In genomic region chr17:49646391-49647255, GRCh38 we compare ENCODE assay signal across 7 cellular contexts. TPM values are rescaled to one million over a fixed set of nuclear protein-coding genes. Genes with fewer than 3 reads are reported as not detected.
DNase-seq lines count a peak whose midpoint lies in the region; ATAC-seq, FAIRE-seq and TF ChIP-seq lines count a peak whose summit lies in the region.

No MANE protein-coding gene starts in this region.

- H3K27ac ChIP-seq in GM12878 (ENCODE audit: control insufficient read depth, insufficient read depth), result peak overlapping the region; percentile 79
- H3K27ac ChIP-seq in mesendoderm (ENCODE audit: low read depth, low read length), result no peak overlapping the region
- peak overlapping the region; percentile 26 to 52 for H3K27ac ChIP-seq in testis

- no peak overlapping the region for H2BK15ac ChIP-seq in mesendoderm (replicated peaks; ENCODE audit: low read depth)

- H2AK5ac ChIP-seq in mesendoderm (ENCODE audit: low read length), result no peak overlapping the region

- peaks cover 27% of the 10 kb centered on the region for H3K4me1 ChIP-seq in GM12878 (ENCODE audit: control insufficient read depth, insufficient read depth, low read length)
- H3K4me1 ChIP-seq in mesendoderm (ENCODE audit: control insufficient read depth, low read depth, low read length), result no peaks in the 10 kb centered on the region
- H3K4me1 ChIP-seq in testis, result no peaks in the 10 kb centered on the region

- POLR2A ChIA-PET in GM12878 (lab: Charles Lee), result interaction anchor here (0.6 to 1.8 kb wide), 11 partner anchors 9 to 272 kb away, joined by 3 to 7 read pairs (median 4); no protein-coding TSS in a partner anchor

- intact Hi-C loops in GM12878 (cut with micrococcal nuclease; ENCODE audit: unreplicated experiment), result no loop called here
- intact Hi-C loops in testis (cut with DNase I; ENCODE audit: low total_unique reads), result no loop called here

- H4K20me1 ChIP-seq in GM12878 (ENCODE audit: control insufficient read depth, insufficient read depth), result no peaks in the 10 kb centered on the region

- peak; percentile 65 for FAIRE-seq in GM12878 (lab: Jason Lieb, UNC)

- no peak overlapping the region for H4K5ac ChIP-seq in mesendoderm (ENCODE audit: low read length)

- H2BK120ac ChIP-seq in mesendoderm (ENCODE audit: low read depth, low read length), result no peak overlapping the region

- H3K4ac ChIP-seq in mesendoderm (ENCODE audit: low read depth, low read length), result no peak overlapping the region

- CTCF ChIA-PET in GM12878 (lab: Yijun Ruan, JAX), result interaction anchor here (0.6 to 2.4 kb wide), 13 partner anchors 8 to 675 kb away, joined by 3 to 9 read pairs (median 5); partner anchors contain the start of genes ITGA3 and NXPH3

- H2BK5ac ChIP-seq in mesendoderm (ENCODE audit: low read length), result no peak overlapping the region

- RAD21 ChIA-PET in GM12878 (lab: Charles Lee; ENCODE audit: unreplicated experiment), result interaction anchor here (0.7 to 1.6 kb wide), 12 partner anchors 13 to 49 kb away, joined by 3 to 7 read pairs (median 3); no protein-coding TSS in a partner anchor

- TF ChIP-seq CTCF in GM12878 (IDR thresholded peaks at IDR 0.05 in 2 of 3, conservative IDR thresholded peaks at IDR 0.05 in 1 of 3; ENCODE audit: control insufficient read depth in 2 of 3, extremely low read depth in 1 of 3, insufficient read depth in 1 of 3, low read depth in 3 of 3, low read length in 3 of 3) (no peak), testis (IDR thresholded peaks at IDR 0.05) (no peak)

- peaks cover 53% of the 10 kb centered on the region for H3K79me2 ChIP-seq in GM12878 (ENCODE audit: control insufficient read depth, insufficient read depth, low read length)
- no peaks in the 10 kb centered on the region for H3K79me2 ChIP-seq in mesendoderm (ENCODE audit: control insufficient read depth, insufficient read depth, low read length)

- peak overlapping the region; percentile 97 for H3K4me2 ChIP-seq in GM12878 (ENCODE audit: control insufficient read depth, insufficient read depth)
- H3K4me2 ChIP-seq in mesendoderm (ENCODE audit: low read length), result no peak overlapping the region

- H3K18ac ChIP-seq in mesendoderm (ENCODE audit: low read length), result no peak overlapping the region

- H3K79me1 ChIP-seq in mesendoderm (ENCODE audit: low read length), result no peaks in the 10 kb centered on the region

- peak overlapping the region; percentile 23; the same call in 1 of the 2 replicates for H2AFZ ChIP-seq in GM12878 (ENCODE audit: control insufficient read depth, low read depth, low read length)

- no peak for TF ChIP-seq EP300 in GM12878 (IDR thresholded peaks at IDR 0.05; ENCODE audit: borderline replicate concordance in 1 of 2, control insufficient read depth in 1 of 2, low read depth in 2 of 2, low read length in 2 of 2)

- BruUV-seq in GM12878 (replicated peaks; lab: Mats Ljungman, UMichigan), result no TSS peak

- H3K9me3 ChIP-seq in MG63, result no peaks in the 10 kb centered on the region
- H3K9me3 ChIP-seq in GM12878 (replicated peaks; ENCODE audit: control insufficient read depth, insufficient read depth, low read length), result no peaks in the 10 kb centered on the region
- H3K9me3 ChIP-seq in testis, result no peaks in the 10 kb centered on the region

- in situ Hi-C loops in GM12878 (cut with MboI), result no loop called here

- no peak overlapping the region for H4K8ac ChIP-seq in mesendoderm (ENCODE audit: low read depth, low read length)

- no peak overlapping the region for H3K23ac ChIP-seq in mesendoderm (ENCODE audit: low read length)

- peak; percentile 84 for DNase-seq in MG63
- DNase-seq in GM12878 (ENCODE audit: low read depth, low spot score), result peak; percentile 45
- DNase-seq in mesendoderm, result peak; percentile 45
- DNase-seq in testis, result no peak

- 60% methylated on average over 7 of the region's 10 CpGs for WGBS in GM12878 (ENCODE audit: insufficient coverage, insufficient replicate concordance, low lambda C conversion rate, missing lambda C conversion rate)
- WGBS in mesendoderm (ENCODE audit: extremely low coverage, insufficient coverage, low lambda C conversion rate), result no CpG with 5 or more reads among the region's 10 CpGs
- WGBS in testis, 2 donors, result 63 to 73% methylated on average over 10 of the region's 10 CpGs

- H3K9ac ChIP-seq in GM12878 (ENCODE audit: control insufficient read depth, insufficient read depth, low read length), result no peak overlapping the region; the same call in 1 of the 2 replicates
- no peak overlapping the region for H3K9ac ChIP-seq in mesendoderm (ENCODE audit: low read length)

- H3K4me3 ChIP-seq in MG63, result peak overlapping the region; percentile 6
- 0 out of 2 replicates have a peak overlapping the region, but pooled peaks have one; percentile 6 for H3K4me3 ChIP-seq in GM12878
- no peak overlapping the region for H3K4me3 ChIP-seq in mesendoderm (ENCODE audit: low read length)
- H3K4me3 ChIP-seq in testis, result no peak overlapping the region

- H3K56ac ChIP-seq in mesendoderm (ENCODE audit: low read length), result no peak overlapping the region

- SMC1A ChIA-PET in GM12878 (lab: Charles Lee; ENCODE audit: uncharacterized antibody, unreplicated experiment), result interaction anchor here (0.7 to 5.2 kb wide), 18 partner anchors 9 to 118 kb away, joined by 3 to 53 read pairs (median 4); no protein-coding TSS in a partner anchor

- H3K36me3 ChIP-seq in MG63, result no peaks in the 10 kb centered on the region
- no peaks in the 10 kb centered on the region for H3K36me3 ChIP-seq in GM12878 (ENCODE audit: control insufficient read depth in 2 of 2, insufficient read depth in 2 of 2, low read length in 1 of 2)
- H3K36me3 ChIP-seq in mesendoderm (ENCODE audit: control insufficient read depth, insufficient read depth, low read length), result no peaks in the 10 kb centered on the region
- no peaks in the 10 kb centered on the region for H3K36me3 ChIP-seq in testis (ENCODE audit: low read depth, missing control alignments)

- TF ChIP-seq POLR2A in GM12878 (IDR thresholded peaks at IDR 0.05; ENCODE audit: low read depth, low read length), result no peak
- TF ChIP-seq POLR2A in testis (IDR thresholded peaks at IDR 0.05), result no peak

- no peaks in the 10 kb centered on the region for H3K27me3 ChIP-seq in MG63
- H3K27me3 ChIP-seq in GM12878 (replicated peaks in 1 of 2; ENCODE audit: control insufficient read depth in 2 of 2, insufficient read depth in 2 of 2, low read length in 1 of 2), result no peaks in the 10 kb centered on the region
- H3K27me3 ChIP-seq in mesendoderm (ENCODE audit: insufficient read depth, low read length, poor library complexity), result no peaks in the 10 kb centered on the region
- H3K27me3 ChIP-seq in testis, result no peaks in the 10 kb centered on the region

- ATAC-seq in GM19463 (IDR thresholded peaks at IDR 0.05; ENCODE audit: unreplicated experiment) (peak; percentile 63), GM12878 (peak; percentile 95), HG02981 (IDR thresholded peaks at IDR 0.05; ENCODE audit: unreplicated experiment) (no peak), HG03159 (IDR thresholded peaks at IDR 0.05; ENCODE audit: unreplicated experiment) (no peak)

- TF ChIP-seq RAD21 in GM12878 (IDR thresholded peaks at IDR 0.05; ENCODE audit: insufficient read depth, low read depth, low read length), result no peak

TF ChIP-seq in GM12878, 131 proteins besides CTCF, POLR2A, EP300 and RAD21 (continues in another document):
- TF ChIP-seq BCL11A (IDR thresholded peaks at IDR 0.05; ENCODE audit: low read depth, low read length) (0 out of 2 replicates have a peak, but pooled peaks have one; percentile 18), IKZF1 (conservative IDR thresholded peaks at IDR 0.05) (peak; percentile 66), JUND (IDR thresholded peaks at IDR 0.05; ENCODE audit: low read depth, low read length) (peak; percentile 62; the same call in 1 of the 2 replicates), ATF7 (IDR thresholded peaks at IDR 0.05; ENCODE audit: low read depth) (peak; percentile 55), RUNX3 (IDR thresholded peaks at IDR 0.05; ENCODE audit: low read length) (peak; percentile 12; the same call in 1 of the 2 replicates), IKZF2 (IDR thresholded peaks at IDR 0.05) (peak; percentile 83 to 89), IRF4 (IDR thresholded peaks at IDR 0.05; ENCODE audit: low read depth, low read length) (0 out of 2 replicates have a peak, but pooled peaks have one; percentile 30), MTA2 (IDR thresholded peaks at IDR 0.05; ENCODE audit: low read depth) (no peak), ZSCAN29 (IDR thresholded peaks at IDR 0.05) (no peak), JUNB (IDR thresholded peaks at IDR 0.05) (peak; percentile 81), EED (IDR thresholded peaks at IDR 0.05; ENCODE audit: low read depth) (peak; percentile 82), CHD4 (IDR thresholded peaks at IDR 0.05) (no peak), POU2F2 (IDR thresholded peaks at IDR 0.05; ENCODE audit: borderline replicate concordance, low read depth, low read length) (no peak), NFIC (IDR thresholded peaks at IDR 0.05; ENCODE audit: low read depth, low read length) (0 out of 2 replicates have a peak, but pooled peaks have one; percentile 33)

RNA-seq across cellular contexts. Expression of gene SPOP, which starts 31.3 kb away (rescaled TPM):
- 84.1 and 126 TPM in 2 replicates for total RNA-seq in MG63 (2014; rRNA removed; shearing (Covaris generic); ENCODE audit: low replicate concordance)
- total RNA-seq in GM12878 (2013; cell fraction: nucleolus; rRNA removed), result 86.4 and 107 TPM in 2 replicates
- total RNA-seq in GM12878 (2014; rRNA removed) (56.7 and 64.0 TPM in 2 replicates), GM12878 (2014; rRNA removed; fragmentation: Illumina TruSeq; extraction: Trizol) (39.5 and 39.9 TPM in 2 replicates), GM12878 (2021) (45.8 and 50.1 TPM in 2 replicates), testis (10 to 100 TPM; 52.0 to 60.6 TPM)
- 22.3 TPM for polyA plus RNA-seq in GM12878 (2011; ENCODE audit: low read depth)
- polyA plus RNA-seq in GM12878 (2011; rRNA removed) (55.8 and 80.4 TPM in 2 replicates), GM12878 (2014; fragmentation: Illumina TruSeq; extraction: Trizol) (41.6 and 45.4 TPM in 2 replicates), GM12878 (2014; fragmentation: Nextera tagmentation; extraction: Ambion mirVana) (10 to 100 TPM; 35.1 to 39.0 TPM), GM12878 (2014; rRNA removed) (34.5 and 43.7 TPM in 2 replicates), GM12878 (2016; fragmentation: Nextera tagmentation; extraction: Ambion mirVana) (10 to 100 TPM; 65.9 to 76.3 TPM), testis (ENCODE audit: insufficient read depth, low read depth, low replicate concordance) (39.6 TPM)
- 55.1 and 82.5 TPM in 2 replicates for polyA plus RNA-seq in GM12878 (2011; cell fraction: cytosol; rRNA removed)
- 50.5 and 54.2 TPM in 2 replicates for polyA plus RNA-seq in GM12878 (2011; cell fraction: nucleus; rRNA removed)
- polyA plus RNA-seq in GM12878 (2012), result 26.3 and 35.4 TPM in 2 replicates
- 65.1 and 93.8 TPM in 2 replicates for polyA minus RNA-seq in GM12878 (2011; rRNA and poly(A)+ RNA removed)
- 34.7 and 42.1 TPM in 2 replicates for polyA minus RNA-seq in GM12878 (2011; cell fraction: cytosol; rRNA and poly(A)+ RNA removed)
- 27.9 and 43.3 TPM in 2 replicates for polyA minus RNA-seq in GM12878 (2011; cell fraction: nucleus; rRNA and poly(A)+ RNA removed)
- 16.4 TPM for polyA plus RNA-seq in mesendoderm (2013, experiment 1 of 2)
- polyA plus RNA-seq in mesendoderm (2013, experiment 2 of 2), result 17.2 TPM

Comparison
In these comparisons a context has a peak if more than half of its experiments do, and no peak if none do; other contexts are left out.
1. ATAC-seq: peak in GM19463 (single experiment) and GM12878 (single experiment); none in HG02981 (single experiment) and HG03159 (single experiment).
2. H3K4me3 ChIP-seq: peak in MG63 (single experiment) and GM12878 (single experiment); none in mesendoderm (single experiment) and testis (0 of 2).